Comparison of ENCODE assay signal across 1 cellular context in the genomic region with DNA sequence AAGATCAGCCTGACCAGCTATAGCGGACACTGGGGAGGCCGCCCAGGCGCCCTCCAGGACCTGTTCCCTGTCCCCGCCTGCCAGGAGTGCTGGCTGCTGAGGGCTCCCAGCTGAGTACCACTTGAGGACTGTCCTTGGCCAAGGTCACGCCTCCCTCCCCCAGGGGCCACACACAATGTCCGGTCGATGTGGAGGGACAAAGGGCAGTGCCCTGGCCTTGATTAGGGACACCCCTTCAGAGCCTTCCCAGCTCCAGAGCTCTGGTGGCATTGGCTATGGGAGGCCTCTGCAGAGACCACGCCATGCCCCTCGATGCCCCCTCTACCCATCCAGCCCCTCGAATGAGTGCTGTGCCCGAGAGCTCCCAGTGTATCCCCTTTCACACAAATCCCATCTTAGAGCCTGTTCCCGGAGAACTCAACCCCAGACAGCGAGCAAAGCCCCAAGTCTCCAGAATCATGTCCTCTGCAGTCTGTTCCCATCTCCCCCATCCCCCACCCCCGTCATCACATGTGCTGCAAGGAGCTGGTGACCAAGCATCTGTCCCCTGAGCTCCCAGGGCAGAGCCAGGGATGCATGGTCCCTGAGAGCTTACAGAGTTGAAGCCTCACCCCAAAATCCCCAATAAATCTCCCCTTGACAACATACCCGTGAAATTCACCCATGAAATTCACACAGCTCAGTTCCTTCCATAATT.
TF ChIP-seq lines count a peak whose summit lies in the region.

No MANE protein-coding gene starts in this region.

TF ChIP-seq in HepG2, 621 proteins besides CTCF, POLR2A, EP300 and RAD21 (continued from another document and continues in another):
- TF ChIP-seq, protein P1, sequence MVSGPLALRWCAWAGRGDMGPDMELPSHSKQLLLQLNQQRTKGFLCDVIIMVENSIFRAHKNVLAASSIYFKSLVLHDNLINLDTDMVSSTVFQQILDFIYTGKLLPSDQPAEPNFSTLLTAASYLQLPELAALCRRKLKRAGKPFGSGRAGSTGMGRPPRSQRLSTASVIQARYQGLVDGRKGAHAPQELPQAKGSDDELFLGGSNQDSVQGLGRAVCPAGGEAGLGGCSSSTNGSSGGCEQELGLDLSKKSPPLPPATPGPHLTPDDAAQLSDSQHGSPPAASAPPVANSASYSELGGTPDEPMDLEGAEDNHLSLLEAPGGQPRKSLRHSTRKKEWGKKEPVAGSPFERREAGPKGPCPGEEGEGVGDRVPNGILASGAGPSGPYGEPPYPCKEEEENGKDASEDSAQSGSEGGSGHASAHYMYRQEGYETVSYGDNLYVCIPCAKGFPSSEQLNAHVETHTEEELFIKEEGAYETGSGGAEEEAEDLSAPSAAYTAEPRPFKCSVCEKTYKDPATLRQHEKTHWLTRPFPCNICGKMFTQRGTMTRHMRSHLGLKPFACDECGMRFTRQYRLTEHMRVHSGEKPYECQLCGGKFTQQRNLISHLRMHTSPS (CRISPR knock-in tag; IDR thresholded peaks at IDR 0.05; ENCODE audit: low read depth), result peak; percentile 88
- TF ChIP-seq GABPB1 (CRISPR knock-in tag; IDR thresholded peaks at IDR 0.05) (peak; percentile 58), FOXP1 (IDR thresholded peaks at IDR 0.05) (no peak), FOXP1 (CRISPR knock-in tag; IDR thresholded peaks at IDR 0.05) (peak; percentile 55; the same call in 1 of the 2 replicates), NR2F2 (IDR thresholded peaks at IDR 0.05; ENCODE audit: borderline replicate concordance, low read depth) (peak; percentile 63; the same call in 1 of the 2 replicates), SOX6 (IDR thresholded peaks at IDR 0.05) (no peak), SOX6 (CRISPR knock-in tag; IDR thresholded peaks at IDR 0.05) (peak; percentile 93), ZNF816 (CRISPR knock-in tag; IDR thresholded peaks at IDR 0.05; ENCODE audit: borderline replicate concordance) (no peak), SAP130 (CRISPR knock-in tag; IDR thresholded peaks at IDR 0.05; ENCODE audit: low read depth) (0 out of 2 replicates have a peak, but pooled peaks have one; percentile 41), ARNTL (CRISPR knock-in tag; IDR thresholded peaks at IDR 0.05) (peak; percentile 73), KAT8 (CRISPR knock-in tag; IDR thresholded peaks at IDR 0.05) (no peak), ZNF792 (CRISPR knock-in tag; IDR thresholded peaks at IDR 0.05) (no peak), ATF7 (IDR thresholded peaks at IDR 0.05) (no peak), ATF7 (CRISPR knock-in tag; IDR thresholded peaks at IDR 0.05) (peak; percentile 34; the same call in 1 of the 2 replicates), MTA1 (CRISPR knock-in tag; IDR thresholded peaks at IDR 0.05; ENCODE audit: borderline replicate concordance) (peak; percentile 96), ZNF839 (CRISPR knock-in tag; IDR thresholded peaks at IDR 0.05; ENCODE audit: borderline replicate concordance) (no peak), NCOA2 (CRISPR knock-in tag; IDR thresholded peaks at IDR 0.05) (peak; percentile 71; the same call in 1 of the 2 replicates), REPIN1 (CRISPR knock-in tag; IDR thresholded peaks at IDR 0.05; ENCODE audit: borderline replicate concordance, low read depth) (peak; percentile 80; the same call in 1 of the 2 replicates), NONO (IDR thresholded peaks at IDR 0.05) (no peak), NONO (CRISPR knock-in tag; conservative IDR thresholded peaks at IDR 0.05) (peak; percentile 66; the same call in 1 of the 2 replicates), FOXO1 (CRISPR knock-in tag; IDR thresholded peaks at IDR 0.05) (peak; percentile 40; the same call in 1 of the 2 replicates), TEAD3 (CRISPR knock-in tag; optimal IDR thresholded peaks at IDR 0.05; ENCODE audit: borderline replicate concordance) (peak; percentile 58), ZSCAN25 (CRISPR knock-in tag; IDR thresholded peaks at IDR 0.05) (no peak)
- TF ChIP-seq, protein P2, sequence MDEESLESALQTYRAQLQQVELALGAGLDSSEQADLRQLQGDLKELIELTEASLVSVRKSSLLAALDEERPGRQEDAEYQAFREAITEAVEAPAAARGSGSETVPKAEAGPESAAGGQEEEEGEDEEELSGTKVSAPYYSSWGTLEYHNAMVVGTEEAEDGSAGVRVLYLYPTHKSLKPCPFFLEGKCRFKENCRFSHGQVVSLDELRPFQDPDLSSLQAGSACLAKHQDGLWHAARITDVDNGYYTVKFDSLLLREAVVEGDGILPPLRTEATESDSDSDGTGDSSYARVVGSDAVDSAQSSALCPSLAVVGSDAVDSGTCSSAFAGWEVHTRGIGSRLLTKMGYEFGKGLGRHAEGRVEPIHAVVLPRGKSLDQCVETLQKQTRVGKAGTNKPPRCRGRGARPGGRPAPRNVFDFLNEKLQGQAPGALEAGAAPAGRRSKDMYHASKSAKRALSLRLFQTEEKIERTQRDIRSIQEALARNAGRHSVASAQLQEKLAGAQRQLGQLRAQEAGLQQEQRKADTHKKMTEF (CRISPR knock-in tag; IDR thresholded peaks at IDR 0.05), result peak; percentile 26; the same call in 1 of the 2 replicates
- TF ChIP-seq, protein P3, sequence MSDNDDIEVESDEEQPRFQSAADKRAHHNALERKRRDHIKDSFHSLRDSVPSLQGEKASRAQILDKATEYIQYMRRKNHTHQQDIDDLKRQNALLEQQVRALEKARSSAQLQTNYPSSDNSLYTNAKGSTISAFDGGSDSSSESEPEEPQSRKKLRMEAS (IDR thresholded peaks at IDR 0.05), result 0 out of 2 replicates have a peak, but pooled peaks have one; percentile 58
- TF ChIP-seq, protein P4, sequence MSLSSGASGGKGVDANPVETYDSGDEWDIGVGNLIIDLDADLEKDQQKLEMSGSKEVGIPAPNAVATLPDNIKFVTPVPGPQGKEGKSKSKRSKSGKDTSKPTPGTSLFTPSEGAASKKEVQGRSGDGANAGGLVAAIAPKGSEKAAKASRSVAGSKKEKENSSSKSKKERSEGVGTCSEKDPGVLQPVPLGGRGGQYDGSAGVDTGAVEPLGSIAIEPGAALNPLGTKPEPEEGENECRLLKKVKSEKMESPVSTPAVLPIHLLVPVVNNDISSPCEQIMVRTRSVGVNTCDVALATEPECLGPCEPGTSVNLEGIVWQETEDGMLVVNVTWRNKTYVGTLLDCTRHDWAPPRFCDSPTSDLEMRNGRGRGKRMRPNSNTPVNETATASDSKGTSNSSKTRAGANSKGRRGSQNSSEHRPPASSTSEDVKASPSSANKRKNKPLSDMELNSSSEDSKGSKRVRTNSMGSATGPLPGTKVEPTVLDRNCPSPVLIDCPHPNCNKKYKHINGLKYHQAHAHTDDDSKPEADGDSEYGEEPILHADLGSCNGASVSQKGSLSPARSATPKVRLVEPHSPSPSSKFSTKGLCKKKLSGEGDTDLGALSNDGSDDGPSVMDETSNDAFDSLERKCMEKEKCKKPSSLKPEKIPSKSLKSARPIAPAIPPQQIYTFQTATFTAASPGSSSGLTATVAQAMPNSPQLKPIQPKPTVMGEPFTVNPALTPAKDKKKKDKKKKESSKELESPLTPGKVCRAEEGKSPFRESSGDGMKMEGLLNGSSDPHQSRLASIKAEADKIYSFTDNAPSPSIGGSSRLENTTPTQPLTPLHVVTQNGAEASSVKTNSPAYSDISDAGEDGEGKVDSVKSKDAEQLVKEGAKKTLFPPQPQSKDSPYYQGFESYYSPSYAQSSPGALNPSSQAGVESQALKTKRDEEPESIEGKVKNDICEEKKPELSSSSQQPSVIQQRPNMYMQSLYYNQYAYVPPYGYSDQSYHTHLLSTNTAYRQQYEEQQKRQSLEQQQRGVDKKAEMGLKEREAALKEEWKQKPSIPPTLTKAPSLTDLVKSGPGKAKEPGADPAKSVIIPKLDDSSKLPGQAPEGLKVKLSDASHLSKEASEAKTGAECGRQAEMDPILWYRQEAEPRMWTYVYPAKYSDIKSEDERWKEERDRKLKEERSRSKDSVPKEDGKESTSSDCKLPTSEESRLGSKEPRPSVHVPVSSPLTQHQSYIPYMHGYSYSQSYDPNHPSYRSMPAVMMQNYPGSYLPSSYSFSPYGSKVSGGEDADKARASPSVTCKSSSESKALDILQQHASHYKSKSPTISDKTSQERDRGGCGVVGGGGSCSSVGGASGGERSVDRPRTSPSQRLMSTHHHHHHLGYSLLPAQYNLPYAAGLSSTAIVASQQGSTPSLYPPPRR (CRISPR knock-in tag; IDR thresholded peaks at IDR 0.05; ENCODE audit: borderline replicate concordance), result peak; percentile 81
- TF ChIP-seq, protein P5, sequence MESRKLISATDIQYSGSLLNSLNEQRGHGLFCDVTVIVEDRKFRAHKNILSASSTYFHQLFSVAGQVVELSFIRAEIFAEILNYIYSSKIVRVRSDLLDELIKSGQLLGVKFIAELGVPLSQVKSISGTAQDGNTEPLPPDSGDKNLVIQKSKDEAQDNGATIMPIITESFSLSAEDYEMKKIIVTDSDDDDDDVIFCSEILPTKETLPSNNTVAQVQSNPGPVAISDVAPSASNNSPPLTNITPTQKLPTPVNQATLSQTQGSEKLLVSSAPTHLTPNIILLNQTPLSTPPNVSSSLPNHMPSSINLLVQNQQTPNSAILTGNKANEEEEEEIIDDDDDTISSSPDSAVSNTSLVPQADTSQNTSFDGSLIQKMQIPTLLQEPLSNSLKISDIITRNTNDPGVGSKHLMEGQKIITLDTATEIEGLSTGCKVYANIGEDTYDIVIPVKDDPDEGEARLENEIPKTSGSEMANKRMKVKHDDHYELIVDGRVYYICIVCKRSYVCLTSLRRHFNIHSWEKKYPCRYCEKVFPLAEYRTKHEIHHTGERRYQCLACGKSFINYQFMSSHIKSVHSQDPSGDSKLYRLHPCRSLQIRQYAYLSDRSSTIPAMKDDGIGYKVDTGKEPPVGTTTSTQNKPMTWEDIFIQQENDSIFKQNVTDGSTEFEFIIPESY (CRISPR knock-in tag; IDR thresholded peaks at IDR 0.05), result peak; percentile 96
- TF ChIP-seq, protein P6, sequence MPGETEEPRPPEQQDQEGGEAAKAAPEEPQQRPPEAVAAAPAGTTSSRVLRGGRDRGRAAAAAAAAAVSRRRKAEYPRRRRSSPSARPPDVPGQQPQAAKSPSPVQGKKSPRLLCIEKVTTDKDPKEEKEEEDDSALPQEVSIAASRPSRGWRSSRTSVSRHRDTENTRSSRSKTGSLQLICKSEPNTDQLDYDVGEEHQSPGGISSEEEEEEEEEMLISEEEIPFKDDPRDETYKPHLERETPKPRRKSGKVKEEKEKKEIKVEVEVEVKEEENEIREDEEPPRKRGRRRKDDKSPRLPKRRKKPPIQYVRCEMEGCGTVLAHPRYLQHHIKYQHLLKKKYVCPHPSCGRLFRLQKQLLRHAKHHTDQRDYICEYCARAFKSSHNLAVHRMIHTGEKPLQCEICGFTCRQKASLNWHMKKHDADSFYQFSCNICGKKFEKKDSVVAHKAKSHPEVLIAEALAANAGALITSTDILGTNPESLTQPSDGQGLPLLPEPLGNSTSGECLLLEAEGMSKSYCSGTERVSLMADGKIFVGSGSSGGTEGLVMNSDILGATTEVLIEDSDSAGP (CRISPR knock-in tag; IDR thresholded peaks at IDR 0.05; ENCODE audit: borderline replicate concordance), result peak; percentile 71
- TF ChIP-seq, protein P7, sequence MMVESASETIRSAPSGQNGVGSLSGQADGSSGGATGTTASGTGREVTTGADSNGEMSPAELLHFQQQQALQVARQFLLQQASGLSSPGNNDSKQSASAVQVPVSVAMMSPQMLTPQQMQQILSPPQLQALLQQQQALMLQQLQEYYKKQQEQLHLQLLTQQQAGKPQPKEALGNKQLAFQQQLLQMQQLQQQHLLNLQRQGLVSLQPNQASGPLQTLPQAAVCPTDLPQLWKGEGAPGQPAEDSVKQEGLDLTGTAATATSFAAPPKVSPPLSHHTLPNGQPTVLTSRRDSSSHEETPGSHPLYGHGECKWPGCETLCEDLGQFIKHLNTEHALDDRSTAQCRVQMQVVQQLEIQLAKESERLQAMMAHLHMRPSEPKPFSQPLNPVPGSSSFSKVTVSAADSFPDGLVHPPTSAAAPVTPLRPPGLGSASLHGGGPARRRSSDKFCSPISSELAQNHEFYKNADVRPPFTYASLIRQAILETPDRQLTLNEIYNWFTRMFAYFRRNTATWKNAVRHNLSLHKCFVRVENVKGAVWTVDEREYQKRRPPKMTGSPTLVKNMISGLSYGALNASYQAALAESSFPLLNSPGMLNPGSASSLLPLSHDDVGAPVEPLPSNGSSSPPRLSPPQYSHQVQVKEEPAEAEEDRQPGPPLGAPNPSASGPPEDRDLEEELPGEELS (CRISPR knock-in tag; IDR thresholded peaks at IDR 0.05), result peak; percentile 73; the same call in 1 of the 2 replicates
- TF ChIP-seq, protein P8, sequence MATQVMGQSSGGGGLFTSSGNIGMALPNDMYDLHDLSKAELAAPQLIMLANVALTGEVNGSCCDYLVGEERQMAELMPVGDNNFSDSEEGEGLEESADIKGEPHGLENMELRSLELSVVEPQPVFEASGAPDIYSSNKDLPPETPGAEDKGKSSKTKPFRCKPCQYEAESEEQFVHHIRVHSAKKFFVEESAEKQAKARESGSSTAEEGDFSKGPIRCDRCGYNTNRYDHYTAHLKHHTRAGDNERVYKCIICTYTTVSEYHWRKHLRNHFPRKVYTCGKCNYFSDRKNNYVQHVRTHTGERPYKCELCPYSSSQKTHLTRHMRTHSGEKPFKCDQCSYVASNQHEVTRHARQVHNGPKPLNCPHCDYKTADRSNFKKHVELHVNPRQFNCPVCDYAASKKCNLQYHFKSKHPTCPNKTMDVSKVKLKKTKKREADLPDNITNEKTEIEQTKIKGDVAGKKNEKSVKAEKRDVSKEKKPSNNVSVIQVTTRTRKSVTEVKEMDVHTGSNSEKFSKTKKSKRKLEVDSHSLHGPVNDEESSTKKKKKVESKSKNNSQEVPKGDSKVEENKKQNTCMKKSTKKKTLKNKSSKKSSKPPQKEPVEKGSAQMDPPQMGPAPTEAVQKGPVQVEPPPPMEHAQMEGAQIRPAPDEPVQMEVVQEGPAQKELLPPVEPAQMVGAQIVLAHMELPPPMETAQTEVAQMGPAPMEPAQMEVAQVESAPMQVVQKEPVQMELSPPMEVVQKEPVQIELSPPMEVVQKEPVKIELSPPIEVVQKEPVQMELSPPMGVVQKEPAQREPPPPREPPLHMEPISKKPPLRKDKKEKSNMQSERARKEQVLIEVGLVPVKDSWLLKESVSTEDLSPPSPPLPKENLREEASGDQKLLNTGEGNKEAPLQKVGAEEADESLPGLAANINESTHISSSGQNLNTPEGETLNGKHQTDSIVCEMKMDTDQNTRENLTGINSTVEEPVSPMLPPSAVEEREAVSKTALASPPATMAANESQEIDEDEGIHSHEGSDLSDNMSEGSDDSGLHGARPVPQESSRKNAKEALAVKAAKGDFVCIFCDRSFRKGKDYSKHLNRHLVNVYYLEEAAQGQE (IDR thresholded peaks at IDR 0.05; ENCODE audit: borderline replicate concordance in 1 of 2, low read depth in 1 of 2, low read length in 2 of 2), result no peak
- TF ChIP-seq, protein P9, sequence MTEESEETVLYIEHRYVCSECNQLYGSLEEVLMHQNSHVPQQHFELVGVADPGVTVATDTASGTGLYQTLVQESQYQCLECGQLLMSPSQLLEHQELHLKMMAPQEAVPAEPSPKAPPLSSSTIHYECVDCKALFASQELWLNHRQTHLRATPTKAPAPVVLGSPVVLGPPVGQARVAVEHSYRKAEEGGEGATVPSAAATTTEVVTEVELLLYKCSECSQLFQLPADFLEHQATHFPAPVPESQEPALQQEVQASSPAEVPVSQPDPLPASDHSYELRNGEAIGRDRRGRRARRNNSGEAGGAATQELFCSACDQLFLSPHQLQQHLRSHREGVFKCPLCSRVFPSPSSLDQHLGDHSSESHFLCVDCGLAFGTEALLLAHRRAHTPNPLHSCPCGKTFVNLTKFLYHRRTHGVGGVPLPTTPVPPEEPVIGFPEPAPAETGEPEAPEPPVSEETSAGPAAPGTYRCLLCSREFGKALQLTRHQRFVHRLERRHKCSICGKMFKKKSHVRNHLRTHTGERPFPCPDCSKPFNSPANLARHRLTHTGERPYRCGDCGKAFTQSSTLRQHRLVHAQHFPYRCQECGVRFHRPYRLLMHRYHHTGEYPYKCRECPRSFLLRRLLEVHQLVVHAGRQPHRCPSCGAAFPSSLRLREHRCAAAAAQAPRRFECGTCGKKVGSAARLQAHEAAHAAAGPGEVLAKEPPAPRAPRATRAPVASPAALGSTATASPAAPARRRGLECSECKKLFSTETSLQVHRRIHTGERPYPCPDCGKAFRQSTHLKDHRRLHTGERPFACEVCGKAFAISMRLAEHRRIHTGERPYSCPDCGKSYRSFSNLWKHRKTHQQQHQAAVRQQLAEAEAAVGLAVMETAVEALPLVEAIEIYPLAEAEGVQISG (CRISPR knock-in tag; IDR thresholded peaks at IDR 0.05), result peak; percentile 36; the same call in 1 of the 2 replicates
